Comparison of ENCODE assay signal across 18 cellular contexts in the genomic region with DNA sequence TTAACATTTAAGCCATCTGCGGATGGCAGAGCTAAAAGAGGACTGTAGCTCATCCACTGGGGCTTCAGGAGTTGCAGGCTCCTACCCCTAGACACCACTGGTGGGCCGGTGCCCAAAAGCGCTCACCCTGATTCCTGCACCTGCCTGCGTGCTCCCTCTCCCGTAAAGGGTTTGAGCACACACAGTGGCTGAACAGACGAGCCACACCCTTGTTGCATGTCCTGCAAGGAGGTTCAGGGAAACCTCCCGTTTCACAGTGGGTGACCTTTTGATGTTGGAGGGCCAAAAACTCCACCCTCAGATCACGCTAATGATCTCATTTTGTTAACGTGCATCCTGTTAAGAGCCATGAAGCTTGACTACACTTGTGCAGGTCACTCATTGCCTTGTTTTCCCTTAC. TPM values are rescaled to one million over a fixed set of nuclear protein-coding genes. Genes with fewer than 3 reads are reported as not detected.
DNase-seq lines count a peak whose midpoint lies in the region; ATAC-seq and TF ChIP-seq lines count a peak whose summit lies in the region.
"Had no signal": no experiment of that assay in that cellular context is flagged by ENCODE, and none has a peak within 500 bp of the region (broad histone marks: within the 10 kb centered on the region; RNA-seq: fewer than 3 reads in every experiment).

No MANE protein-coding gene starts in this region.

- H3K27me3 Mint-ChIP-seq in T-helper 2 cell treated with Interferon-gamma antibody and Interleukin-4, amounts not matched to agents 5 μg/mL and 100 μg/mL, for 36 hours (ENCODE audit: low read depth) = no peaks in the 10 kb centered on the region
- H3K27me3 Mint-ChIP-seq in activated naive CD8-positive, alpha-beta T cell treated with anti-CD3 and anti-CD28 coated beads for 36 hours = no peaks in the 10 kb centered on the region
- H3K27me3 Mint-ChIP-seq in Calu3 (ENCODE audit: unreplicated experiment) = no peaks in the 10 kb centered on the region

- H3K36me3 ChIP-seq in psoas muscle (ENCODE audit: insufficient read depth in 1 of 2, low read depth in 1 of 2) = no peaks in the 10 kb centered on the region
- H3K36me3 ChIP-seq in upper lobe of left lung = no peaks in the 10 kb centered on the region
- H3K36me3 ChIP-seq in PC-9 (ENCODE audit: low read depth) = no peaks in the 10 kb centered on the region
- H3K36me3 ChIP-seq: Peyer's patch, right lobe of liver, thyroid gland had no signal

- H2AFZ ChIP-seq in PC-9 = no peak overlapping the region

- peaks cover 70% of the 10 kb centered on the region for H3K4me1 Mint-ChIP-seq in T-helper 2 cell treated with Interferon-gamma antibody and Interleukin-4, amounts not matched to agents 5 μg/mL and 100 μg/mL, for 36 hours (ENCODE audit: low read depth)
- H3K4me1 Mint-ChIP-seq in activated naive CD8-positive, alpha-beta T cell treated with anti-CD3 and anti-CD28 coated beads for 36 hours = peaks cover 57% of the 10 kb centered on the region
- H3K4me1 Mint-ChIP-seq in Calu3 (ENCODE audit: low read depth, unreplicated experiment) = peaks cover 35% of the 10 kb centered on the region

- no peak for DNase-seq in T-helper 2 cell treated with Interferon-gamma antibody and Interleukin-4, amounts not matched to agents 5 μg/mL and 100 μg/mL, for 36 hours (ENCODE audit: low spot score)
- DNase-seq in T-helper 2 cell = no peak
- no peak for DNase-seq in activated naive CD8-positive, alpha-beta T cell treated with anti-CD3 and anti-CD28 coated beads for 36 hours
- no peak for DNase-seq in psoas muscle
- no peak for DNase-seq in upper lobe of left lung
- no peak for DNase-seq in Calu3
- no peak for DNase-seq in PC-9
- DNase-seq: 8988T, cortex of kidney, mesenchymal stem cell, NCI-H2081 treated with DMSO at 0.1 percent for 48 hours, NCI-H526, Peyer's patch, right lobe of liver, thyroid gland had no signal

- TF ChIP-seq EP300 in upper lobe of left lung (IDR thresholded peaks at IDR 0.05) = no peak

- intact Hi-C loops in psoas muscle (cut with DNase I) = no loop called here
- intact Hi-C loops in Calu3 (cut with micrococcal nuclease; ENCODE audit: unreplicated experiment) = loop anchor here (5.0 kb wide), 1 partner anchor 38 kb away; a partner anchor contains a TSS
- intact Hi-C loops in PC-9 (cut with micrococcal nuclease; ENCODE audit: unreplicated experiment) = no loop called here

- BruUV-seq in Calu3 (replicated peaks; lab: Mats Ljungman, UMichigan) = no TSS peak
- no TSS peak for BruUV-seq in PC-9 (replicated peaks; lab: Mats Ljungman, UMichigan)

- peaks cover 4% of the 10 kb centered on the region for H3K36me3 Mint-ChIP-seq in T-helper 2 cell treated with Interferon-gamma antibody and Interleukin-4, amounts not matched to agents 5 μg/mL and 100 μg/mL, for 36 hours (ENCODE audit: low read depth)
- no peaks in the 10 kb centered on the region for H3K36me3 Mint-ChIP-seq in activated naive CD8-positive, alpha-beta T cell treated with anti-CD3 and anti-CD28 coated beads for 36 hours
- H3K36me3 Mint-ChIP-seq in Calu3 (ENCODE audit: insufficient read depth, unreplicated experiment) = no peaks in the 10 kb centered on the region
- H3K36me3 Mint-ChIP-seq: CD14-positive monocyte had no signal

- no peaks in the 10 kb centered on the region for H4K20me1 ChIP-seq in PC-9 (ENCODE audit: insufficient read depth)

- H3K27me3 ChIP-seq in psoas muscle (ENCODE audit: insufficient read depth in 3 of 3, low read length in 2 of 3) (no peaks in the 10 kb centered on the region), upper lobe of left lung (no peaks in the 10 kb centered on the region), PC-9 (ENCODE audit: insufficient read depth, low read depth) (no peaks in the 10 kb centered on the region)
- H3K27me3 ChIP-seq: Peyer's patch, right lobe of liver, thyroid gland had no signal

- no peaks in the 10 kb centered on the region for H3K79me2 ChIP-seq in PC-9 (ENCODE audit: low read depth)

- peak overlapping the region; percentile 73 for H3K27ac Mint-ChIP-seq in T-helper 2 cell treated with Interferon-gamma antibody and Interleukin-4, amounts not matched to agents 5 μg/mL and 100 μg/mL, for 36 hours
- H3K27ac Mint-ChIP-seq in activated naive CD8-positive, alpha-beta T cell treated with anti-CD3 and anti-CD28 coated beads for 36 hours = peak overlapping the region; percentile 15
- H3K27ac Mint-ChIP-seq in Calu3 (ENCODE audit: unreplicated experiment) = no peak overlapping the region
- H3K27ac Mint-ChIP-seq: CD14-positive monocyte had no signal

- no peaks in the 10 kb centered on the region for H3K9me2 ChIP-seq in PC-9 (ENCODE audit: insufficient read depth)

- ATAC-seq in HG02759 (IDR thresholded peaks at IDR 0.05; ENCODE audit: unreplicated experiment) (peak; percentile 20), psoas muscle (peak in 3 of 4 donors; percentile 27 to 48 (median 31)), upper lobe of left lung (ENCODE audit: low FRiP score in 2 of 2) (no peak)
- ATAC-seq: right lobe of liver had no signal

- H3K27ac ChIP-seq in psoas muscle (no peak overlapping the region), upper lobe of left lung (no peak overlapping the region), PC-9 (no peak overlapping the region)
- H3K27ac ChIP-seq: epithelial cell of prostate, right lobe of liver, thyroid gland had no signal

- H3K9me3 Mint-ChIP-seq in T-helper 2 cell treated with Interferon-gamma antibody and Interleukin-4, amounts not matched to agents 5 μg/mL and 100 μg/mL, for 36 hours = no peaks in the 10 kb centered on the region
- H3K9me3 Mint-ChIP-seq in activated naive CD8-positive, alpha-beta T cell treated with anti-CD3 and anti-CD28 coated beads for 36 hours = no peaks in the 10 kb centered on the region
- no peaks in the 10 kb centered on the region for H3K9me3 Mint-ChIP-seq in Calu3 (ENCODE audit: low read depth, unreplicated experiment)
- H3K9me3 Mint-ChIP-seq: CD14-positive monocyte had no signal

- H3K4me1 ChIP-seq in psoas muscle (peaks cover 4% of the 10 kb centered on the region), upper lobe of left lung (peaks cover 29 to 39% (median 35%) of the 10 kb centered on the region in 4 donors), PC-9 (replicated peaks; ENCODE audit: insufficient read depth) (peaks cover 44% of the 10 kb centered on the region)

- POLR2A ChIA-PET in PC-9 (lab: Charles Lee; ENCODE audit: unreplicated experiment) = no interaction called here

- H3K4me3 ChIP-seq in psoas muscle (no peak overlapping the region), upper lobe of left lung (no peak overlapping the region), PC-9 (no peak overlapping the region)
- H3K4me3 ChIP-seq: Peyer's patch, right lobe of liver, thyroid gland had no signal

- H3K9me3 ChIP-seq in psoas muscle (no peaks in the 10 kb centered on the region), upper lobe of left lung (no peaks in the 10 kb centered on the region), PC-9 (ENCODE audit: insufficient read depth, low read depth) (no peaks in the 10 kb centered on the region)
- H3K9me3 ChIP-seq: Peyer's patch, right lobe of liver, thyroid gland had no signal

- peaks cover 21% of the 10 kb centered on the region; the same call in 1 of the 2 replicates for H3F3A ChIP-seq in PC-9 (ENCODE audit: insufficient read depth, low read depth)

- CTCF ChIA-PET in Calu3 (lab: Charles Lee) = interaction anchor here (0.9 kb wide), 1 partner anchor 9 kb away, joined by 3 read pairs; no protein-coding TSS in a partner anchor
- CTCF ChIA-PET in PC-9 (lab: Charles Lee) = no interaction called here

- H3K4me2 ChIP-seq in PC-9 = no peak overlapping the region

- no peak for TF ChIP-seq CTCF in psoas muscle (IDR thresholded peaks at IDR 0.05)
- TF ChIP-seq CTCF in upper lobe of left lung (IDR thresholded peaks at IDR 0.05) = no peak
- TF ChIP-seq CTCF in Calu3 (IDR thresholded peaks at IDR 0.05; ENCODE audit: unreplicated experiment) = no peak
- TF ChIP-seq CTCF in PC-9 (conservative IDR thresholded peaks at IDR 0.05) = no peak

- 61 to 76% (median 62%) methylated on average over 9 of the region's 9 CpGs for WGBS in psoas muscle, 3 donors
- 81 to 83% methylated on average over 8 to 9 of the region's 9 CpGs for WGBS in upper lobe of left lung, 2 donors

- no peak overlapping the region for H3K4me3 Mint-ChIP-seq in T-helper 2 cell treated with Interferon-gamma antibody and Interleukin-4, amounts not matched to agents 5 μg/mL and 100 μg/mL, for 36 hours
- no peak overlapping the region for H3K4me3 Mint-ChIP-seq in activated naive CD8-positive, alpha-beta T cell treated with anti-CD3 and anti-CD28 coated beads for 36 hours
- H3K4me3 Mint-ChIP-seq in Calu3 (ENCODE audit: low read depth, unreplicated experiment) = no peak overlapping the region
- H3K4me3 Mint-ChIP-seq: CD14-positive monocyte had no signal

- no peak for TF ChIP-seq POLR2A in upper lobe of left lung (IDR thresholded peaks at IDR 0.05)

RNA-seq across cellular contexts. Expression of a gene that starts 37.9 kb away (rescaled TPM):
- total RNA-seq in activated naive CD8-positive, alpha-beta T cell treated with anti-CD3 and anti-CD28 coated beads for 36 hours = 10 to 100 TPM; 41.6 to 42.8 TPM
- 100 to 1,000 TPM in 1 of 4 donors, 10 to 100 TPM in 3; 68.3 to 113 (median 80.2) TPM for total RNA-seq in psoas muscle
- 100 to 1,000 TPM in 1 of 3 donors, 10 to 100 TPM in 2; 66.3 to 110 (median 72.1) TPM for polyA plus RNA-seq in psoas muscle
- total RNA-seq in upper lobe of left lung = 10 to 100 TPM; 24.1 to 100.0 (median 71.7) TPM
- 76.1 and 88.3 TPM in 2 replicates for total RNA-seq in Calu3 (2022)
- total RNA-seq in PC-9 (2021) = 83.9 and 102 TPM in 2 replicates

Comparison
In these comparisons a context has a peak if more than half of its experiments do, and no peak if none do; other contexts are left out.
1. ATAC-seq: peak in HG02759 (single experiment) and psoas muscle (3 of 4); none in upper lobe of left lung (0 of 2).